Comparison of ENCODE assay signal across 2 cellular contexts in the genomic region with DNA sequence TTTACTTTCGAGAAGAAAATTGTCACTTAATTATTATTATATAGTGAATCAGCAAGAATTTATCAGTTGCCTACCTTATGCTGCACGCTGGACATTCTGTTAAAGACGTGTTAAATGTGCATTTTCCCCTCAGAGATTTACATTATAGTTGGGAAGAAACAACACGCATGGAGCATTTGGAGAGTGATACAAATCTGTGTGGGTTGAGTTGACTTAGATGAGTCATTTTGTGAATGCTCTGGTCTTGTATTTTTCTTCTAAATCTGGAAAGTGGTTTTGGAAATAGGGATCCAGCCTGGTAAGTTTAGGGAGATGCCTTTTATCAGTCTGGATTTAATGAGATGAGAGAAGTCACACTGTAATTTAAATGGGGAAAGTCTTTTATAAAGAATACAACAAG.
TF ChIP-seq lines count a peak whose summit lies in the region.

No MANE protein-coding gene starts in this region.

TF ChIP-seq in liver, 16 proteins besides CTCF, POLR2A, EP300 and RAD21:
- TF ChIP-seq YY1 (IDR thresholded peaks at IDR 0.05) (no peak), RXRA (IDR thresholded peaks at IDR 0.05) (no peak), HNF4A (conservative IDR thresholded peaks at IDR 0.05) (no peak), NR2F2 (IDR thresholded peaks at IDR 0.05) (no peak), JUND (IDR thresholded peaks at IDR 0.05) (no peak), HNF4G (IDR thresholded peaks at IDR 0.05) (no peak), TAF1 (conservative IDR thresholded peaks at IDR 0.05) (no peak)
- TF ChIP-seq, protein P1, sequence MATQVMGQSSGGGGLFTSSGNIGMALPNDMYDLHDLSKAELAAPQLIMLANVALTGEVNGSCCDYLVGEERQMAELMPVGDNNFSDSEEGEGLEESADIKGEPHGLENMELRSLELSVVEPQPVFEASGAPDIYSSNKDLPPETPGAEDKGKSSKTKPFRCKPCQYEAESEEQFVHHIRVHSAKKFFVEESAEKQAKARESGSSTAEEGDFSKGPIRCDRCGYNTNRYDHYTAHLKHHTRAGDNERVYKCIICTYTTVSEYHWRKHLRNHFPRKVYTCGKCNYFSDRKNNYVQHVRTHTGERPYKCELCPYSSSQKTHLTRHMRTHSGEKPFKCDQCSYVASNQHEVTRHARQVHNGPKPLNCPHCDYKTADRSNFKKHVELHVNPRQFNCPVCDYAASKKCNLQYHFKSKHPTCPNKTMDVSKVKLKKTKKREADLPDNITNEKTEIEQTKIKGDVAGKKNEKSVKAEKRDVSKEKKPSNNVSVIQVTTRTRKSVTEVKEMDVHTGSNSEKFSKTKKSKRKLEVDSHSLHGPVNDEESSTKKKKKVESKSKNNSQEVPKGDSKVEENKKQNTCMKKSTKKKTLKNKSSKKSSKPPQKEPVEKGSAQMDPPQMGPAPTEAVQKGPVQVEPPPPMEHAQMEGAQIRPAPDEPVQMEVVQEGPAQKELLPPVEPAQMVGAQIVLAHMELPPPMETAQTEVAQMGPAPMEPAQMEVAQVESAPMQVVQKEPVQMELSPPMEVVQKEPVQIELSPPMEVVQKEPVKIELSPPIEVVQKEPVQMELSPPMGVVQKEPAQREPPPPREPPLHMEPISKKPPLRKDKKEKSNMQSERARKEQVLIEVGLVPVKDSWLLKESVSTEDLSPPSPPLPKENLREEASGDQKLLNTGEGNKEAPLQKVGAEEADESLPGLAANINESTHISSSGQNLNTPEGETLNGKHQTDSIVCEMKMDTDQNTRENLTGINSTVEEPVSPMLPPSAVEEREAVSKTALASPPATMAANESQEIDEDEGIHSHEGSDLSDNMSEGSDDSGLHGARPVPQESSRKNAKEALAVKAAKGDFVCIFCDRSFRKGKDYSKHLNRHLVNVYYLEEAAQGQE (IDR thresholded peaks at IDR 0.05) = no peak
TF ChIP-seq in liver: peak in this region for 0.

TF ChIP-seq in HepG2, 621 proteins besides CTCF, POLR2A, EP300 and RAD21:
- TF ChIP-seq CBX5 (CRISPR knock-in tag; IDR thresholded peaks at IDR 0.05; ENCODE audit: borderline replicate concordance) = no peak
- no peak for TF ChIP-seq PAXIP1 (CRISPR knock-in tag; conservative IDR thresholded peaks at IDR 0.05)
- TF ChIP-seq SP2 (CRISPR knock-in tag; IDR thresholded peaks at IDR 0.05) = no peak
- no peak for TF ChIP-seq THAP8 (CRISPR knock-in tag; IDR thresholded peaks at IDR 0.05; ENCODE audit: borderline replicate concordance)
- no peak for TF ChIP-seq ZNF784 (CRISPR knock-in tag; IDR thresholded peaks at IDR 0.05; ENCODE audit: borderline replicate concordance)
- no peak for TF ChIP-seq KAT2B (IDR thresholded peaks at IDR 0.05; ENCODE audit: borderline replicate concordance, low read depth, low read length)
- TF ChIP-seq, protein P2, sequence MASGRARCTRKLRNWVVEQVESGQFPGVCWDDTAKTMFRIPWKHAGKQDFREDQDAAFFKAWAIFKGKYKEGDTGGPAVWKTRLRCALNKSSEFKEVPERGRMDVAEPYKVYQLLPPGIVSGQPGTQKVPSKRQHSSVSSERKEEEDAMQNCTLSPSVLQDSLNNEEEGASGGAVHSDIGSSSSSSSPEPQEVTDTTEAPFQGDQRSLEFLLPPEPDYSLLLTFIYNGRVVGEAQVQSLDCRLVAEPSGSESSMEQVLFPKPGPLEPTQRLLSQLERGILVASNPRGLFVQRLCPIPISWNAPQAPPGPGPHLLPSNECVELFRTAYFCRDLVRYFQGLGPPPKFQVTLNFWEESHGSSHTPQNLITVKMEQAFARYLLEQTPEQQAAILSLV (CRISPR knock-in tag; IDR thresholded peaks at IDR 0.05; ENCODE audit: borderline replicate concordance) = no peak
- TF ChIP-seq THYN1 (CRISPR knock-in tag; IDR thresholded peaks at IDR 0.05; ENCODE audit: borderline replicate concordance, low read depth) = no peak
- no peak for TF ChIP-seq FOXA1 (IDR thresholded peaks at IDR 0.05)
- TF ChIP-seq FOXA1 (CRISPR knock-in tag; IDR thresholded peaks at IDR 0.05) = no peak
- no peak for TF ChIP-seq PAX8 (CRISPR knock-in tag; IDR thresholded peaks at IDR 0.05; ENCODE audit: borderline replicate concordance)
- no peak for TF ChIP-seq ZFP90 (CRISPR knock-in tag; IDR thresholded peaks at IDR 0.05; ENCODE audit: borderline replicate concordance)
- no peak for TF ChIP-seq SRSF4 (IDR thresholded peaks at IDR 0.05; ENCODE audit: low read depth, low read length, poor library complexity, severe bottlenecking)
- TF ChIP-seq RXRB (CRISPR knock-in tag; IDR thresholded peaks at IDR 0.05; ENCODE audit: borderline replicate concordance) = no peak
- TF ChIP-seq ZBTB7A (CRISPR knock-in tag; IDR thresholded peaks at IDR 0.05) = no peak
- TF ChIP-seq ZNF569 (CRISPR knock-in tag; IDR thresholded peaks at IDR 0.05; ENCODE audit: borderline replicate concordance) = no peak
- TF ChIP-seq, protein P3, sequence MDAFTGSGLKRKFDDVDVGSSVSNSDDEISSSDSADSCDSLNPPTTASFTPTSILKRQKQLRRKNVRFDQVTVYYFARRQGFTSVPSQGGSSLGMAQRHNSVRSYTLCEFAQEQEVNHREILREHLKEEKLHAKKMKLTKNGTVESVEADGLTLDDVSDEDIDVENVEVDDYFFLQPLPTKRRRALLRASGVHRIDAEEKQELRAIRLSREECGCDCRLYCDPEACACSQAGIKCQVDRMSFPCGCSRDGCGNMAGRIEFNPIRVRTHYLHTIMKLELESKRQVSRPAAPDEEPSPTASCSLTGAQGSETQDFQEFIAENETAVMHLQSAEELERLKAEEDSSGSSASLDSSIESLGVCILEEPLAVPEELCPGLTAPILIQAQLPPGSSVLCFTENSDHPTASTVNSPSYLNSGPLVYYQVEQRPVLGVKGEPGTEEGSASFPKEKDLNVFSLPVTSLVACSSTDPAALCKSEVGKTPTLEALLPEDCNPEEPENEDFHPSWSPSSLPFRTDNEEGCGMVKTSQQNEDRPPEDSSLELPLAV (CRISPR knock-in tag; conservative IDR thresholded peaks at IDR 0.05; ENCODE audit: low read depth) = no peak
- no peak for TF ChIP-seq ZNF367 (CRISPR knock-in tag; IDR thresholded peaks at IDR 0.05; ENCODE audit: borderline replicate concordance)
